27 cellular contexts compared by ENCODE assay signal in genomic region chr2:193627187-193627917, GRCh38.
DNase-seq lines count a peak whose midpoint lies in the region; ATAC-seq, FAIRE-seq and TF ChIP-seq lines count a peak whose summit lies in the region.
"Had no signal": no experiment of that assay in that cellular context is flagged by ENCODE, and none has a peak within 500 bp of the region (broad histone marks: within the 10 kb centered on the region; RNA-seq: fewer than 3 reads in every experiment).

No MANE protein-coding gene starts in this region.

- TF ChIP-seq POLR2A in A549 (IDR thresholded peaks at IDR 0.05; ENCODE audit: low read length): no peak

- no peak for FAIRE-seq in A549 (lab: Jason Lieb, UNC)
- peak; percentile 9 for FAIRE-seq in HTR-8/SVneo (lab: Jason Lieb, UNC)
- FAIRE-seq: A204.1, GM12878, H54 had no signal

- no peaks in the 10 kb centered on the region for H3K4me1 ChIP-seq in A549
- peaks cover 9% of the 10 kb centered on the region for H3K4me1 ChIP-seq in hepatocyte (ENCODE audit: insufficient read depth)

- H3K36me3 Mint-ChIP-seq in WTC11: 0 out of 2 replicates have a peak, but pooled peaks cover 5% of the 10 kb centered on the region
- no peaks in the 10 kb centered on the region for H3K36me3 Mint-ChIP-seq in activated CD4-positive, alpha-beta T cell treated with anti-CD3 and anti-CD28 coated beads for 36 hours (ENCODE audit: low read depth)
- H3K36me3 Mint-ChIP-seq: CD4-positive, alpha-beta memory T cell had no signal

- TF ChIP-seq RAD21 in A549 (conservative IDR thresholded peaks at IDR 0.05 in 1 of 2, IDR thresholded peaks at IDR 0.05 in 1 of 2): no peak

- H3K36me3 ChIP-seq in hepatocyte (replicated peaks; ENCODE audit: insufficient read depth, low read depth): no peaks in the 10 kb centered on the region

- no peaks in the 10 kb centered on the region for H4K20me1 ChIP-seq in hepatocyte (ENCODE audit: insufficient read depth, poor library complexity, severe bottlenecking)

- H3K4me1 Mint-ChIP-seq in WTC11: no peaks in the 10 kb centered on the region
- no peaks in the 10 kb centered on the region for H3K4me1 Mint-ChIP-seq in activated CD4-positive, alpha-beta T cell treated with anti-CD3 and anti-CD28 coated beads for 36 hours
- H3K4me1 Mint-ChIP-seq: CD4-positive, alpha-beta memory T cell had no signal

- intact Hi-C loops in activated CD4-positive, alpha-beta T cell treated with anti-CD3 and anti-CD28 coated beads for 36 hours (cut with DNase I, micrococcal nuclease): no loop called here

- H3K27me3 ChIP-seq in hepatocyte: no peaks in the 10 kb centered on the region

- no peak overlapping the region for H2AFZ ChIP-seq in hepatocyte

- H3K27me3 Mint-ChIP-seq in WTC11 (ENCODE audit: low read depth): no peaks in the 10 kb centered on the region
- H3K27me3 Mint-ChIP-seq in activated CD4-positive, alpha-beta T cell treated with anti-CD3 and anti-CD28 coated beads for 36 hours: no peaks in the 10 kb centered on the region
- H3K27me3 Mint-ChIP-seq: CD4-positive, alpha-beta memory T cell had no signal

- WGBS in A549 (ENCODE audit: missing lambda C conversion rate): 30% methylated on average over 3 of the region's 3 CpGs
- 66% methylated on average over 3 of the region's 3 CpGs for WGBS in hepatocyte (ENCODE audit: low lambda C conversion rate, missing lambda C conversion rate)

- H3K9me3 ChIP-seq in A549: no peaks in the 10 kb centered on the region
- no peaks in the 10 kb centered on the region for H3K9me3 ChIP-seq in hepatocyte (ENCODE audit: low read depth)

- H3K27ac Mint-ChIP-seq in WTC11: no peak overlapping the region
- H3K27ac Mint-ChIP-seq in activated CD4-positive, alpha-beta T cell treated with anti-CD3 and anti-CD28 coated beads for 36 hours: no peak overlapping the region
- H3K27ac Mint-ChIP-seq: CD4-positive, alpha-beta memory T cell had no signal

- no peak overlapping the region for H3K4me2 ChIP-seq in A549
- no peak overlapping the region for H3K4me2 ChIP-seq in hepatocyte
- H3K4me2 ChIP-seq: SK-N-SH had no signal

- peaks cover 5% of the 10 kb centered on the region for H3K79me2 ChIP-seq in hepatocyte

- CTCF ChIA-PET in A549 (lab: Yijun Ruan, JAX): no interaction called here
- CTCF ChIA-PET in WTC11 (lab: Charles Lee): no interaction called here
- CTCF ChIA-PET in activated CD4-positive, alpha-beta T cell treated with anti-CD3 and anti-CD28 coated beads for 36 hours (lab: Charles Lee): no interaction called here

- peaks cover 23% of the 10 kb centered on the region for H3K9me3 Mint-ChIP-seq in WTC11
- peaks cover 6% of the 10 kb centered on the region for H3K9me3 Mint-ChIP-seq in activated CD4-positive, alpha-beta T cell treated with anti-CD3 and anti-CD28 coated beads for 36 hours (ENCODE audit: low read depth)

- POLR2A ChIA-PET in A549 (lab: Yijun Ruan, JAX): no interaction called here
- POLR2A ChIA-PET in WTC11 (lab: Charles Lee): no interaction called here
- POLR2A ChIA-PET in activated CD4-positive, alpha-beta T cell treated with anti-CD3 and anti-CD28 coated beads for 36 hours (lab: Charles Lee): interaction anchor here (0.7 kb wide), 1 partner anchor 1526 kb away, joined by 4 read pairs; no protein-coding TSS in a partner anchor

- no peak for TF ChIP-seq EP300 in A549 (IDR thresholded peaks at IDR 0.05)

- no peak for DNase-seq in A549 (ENCODE audit: low read depth in 1 of 2, low spot score in 1 of 2)
- no peak for DNase-seq in HTR-8/SVneo (ENCODE audit: insufficient read length, low spot score)
- no peak for DNase-seq in WTC11 (ENCODE audit: low spot score)
- peak; percentile 23 for DNase-seq in hepatocyte (ENCODE audit: low spot score)
- no peak for DNase-seq in activated CD4-positive, alpha-beta T cell treated with anti-CD3 and anti-CD28 coated beads for 36 hours
- DNase-seq in RKO (ENCODE audit: low spot score): no peak
- DNase-seq in SIG-M5 (lab: John Stamatoyannopoulos, UW): no peak
- no peak for DNase-seq in NCI-H1694 treated with DMSO at 0.1 percent for 48 hours (lab: John Stamatoyannopoulos, UW)
- DNase-seq: C1 segment of cervical spinal cord; CD4-positive, alpha-beta memory T cell; COR-L47; DMS79; EL; GDM1; KG1; NCI-H1048; NCI-H1417; NCI-H1694; NCI-H2081; NCI-H2227 treated with DMSO at 0.1 percent for 48 hours; NCI-H526 treated with DMSO at 0.1 percent for 48 hours; SK-N-SH; SW 1271 had no signal

- no peak overlapping the region for H3K4me3 ChIP-seq in A549
- H3K4me3 ChIP-seq in hepatocyte: no peak overlapping the region
- H3K4me3 ChIP-seq: GM12878 had no signal

- H3K4me3 Mint-ChIP-seq in WTC11: no peak overlapping the region
- no peak overlapping the region for H3K4me3 Mint-ChIP-seq in activated CD4-positive, alpha-beta T cell treated with anti-CD3 and anti-CD28 coated beads for 36 hours
- H3K4me3 Mint-ChIP-seq: CD4-positive, alpha-beta memory T cell had no signal

- H3K27ac ChIP-seq in A549: no peak overlapping the region
- peak overlapping the region; percentile 85 for H3K27ac ChIP-seq in hepatocyte

- H3K9me2 ChIP-seq in hepatocyte (replicated peaks; ENCODE audit: insufficient read depth): no peaks in the 10 kb centered on the region
- H3K9me2 ChIP-seq: SK-N-SH had no signal

- no peak for ATAC-seq in A549
- peak; percentile 26; the same call in 1 of the 2 replicates for ATAC-seq in WTC11
- no peak for ATAC-seq in activated CD4-positive, alpha-beta T cell treated with anti-CD3 and anti-CD28 coated beads for 36 hours
- ATAC-seq: GM12878, Panc1 had no signal

- TF ChIP-seq CTCF in A549 (IDR thresholded peaks at IDR 0.05) (no peak), WTC11 (IDR thresholded peaks at IDR 0.05) (no peak), hepatocyte (IDR thresholded peaks at IDR 0.05; ENCODE audit: poor library complexity) (no peak)

TF ChIP-seq in A549, 52 proteins besides CTCF, POLR2A, EP300 and RAD21:
- TF ChIP-seq MAFK (IDR thresholded peaks at IDR 0.05; ENCODE audit: partially characterized antibody): peak; percentile 61
- TF ChIP-seq MYC (IDR thresholded peaks at IDR 0.05; ENCODE audit: borderline replicate concordance, low read length): no peak
- TF ChIP-seq CEBPB (IDR thresholded peaks at IDR 0.05): no peak
- no peak for TF ChIP-seq CHD4 (IDR thresholded peaks at IDR 0.05; ENCODE audit: borderline replicate concordance)
- TF ChIP-seq, protein P1, sequence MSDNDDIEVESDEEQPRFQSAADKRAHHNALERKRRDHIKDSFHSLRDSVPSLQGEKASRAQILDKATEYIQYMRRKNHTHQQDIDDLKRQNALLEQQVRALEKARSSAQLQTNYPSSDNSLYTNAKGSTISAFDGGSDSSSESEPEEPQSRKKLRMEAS (IDR thresholded peaks at IDR 0.05): no peak
- TF ChIP-seq BHLHE40 (IDR thresholded peaks at IDR 0.05; ENCODE audit: low read depth, low read length): no peak

TF ChIP-seq in WTC11, 78 proteins besides CTCF, POLR2A, EP300 and RAD21 (continues in another document):
- TF ChIP-seq RELA (CRISPR knock-in tag; IDR thresholded peaks at IDR 0.05; ENCODE audit: borderline replicate concordance) (no peak), OVOL2 (CRISPR knock-in tag; IDR thresholded peaks at IDR 0.05; ENCODE audit: borderline replicate concordance) (no peak), STAT6 (CRISPR knock-in tag; conservative IDR thresholded peaks at IDR 0.05; ENCODE audit: low read depth) (no peak), EMX1 (CRISPR knock-in tag; IDR thresholded peaks at IDR 0.05) (no peak), ATF1 (CRISPR knock-in tag; IDR thresholded peaks at IDR 0.05) (no peak), TP53 (CRISPR knock-in tag; IDR thresholded peaks at IDR 0.05) (no peak), ZNF219 (CRISPR knock-in tag; IDR thresholded peaks at IDR 0.05; ENCODE audit: borderline replicate concordance) (no peak)
- TF ChIP-seq, protein P2, sequence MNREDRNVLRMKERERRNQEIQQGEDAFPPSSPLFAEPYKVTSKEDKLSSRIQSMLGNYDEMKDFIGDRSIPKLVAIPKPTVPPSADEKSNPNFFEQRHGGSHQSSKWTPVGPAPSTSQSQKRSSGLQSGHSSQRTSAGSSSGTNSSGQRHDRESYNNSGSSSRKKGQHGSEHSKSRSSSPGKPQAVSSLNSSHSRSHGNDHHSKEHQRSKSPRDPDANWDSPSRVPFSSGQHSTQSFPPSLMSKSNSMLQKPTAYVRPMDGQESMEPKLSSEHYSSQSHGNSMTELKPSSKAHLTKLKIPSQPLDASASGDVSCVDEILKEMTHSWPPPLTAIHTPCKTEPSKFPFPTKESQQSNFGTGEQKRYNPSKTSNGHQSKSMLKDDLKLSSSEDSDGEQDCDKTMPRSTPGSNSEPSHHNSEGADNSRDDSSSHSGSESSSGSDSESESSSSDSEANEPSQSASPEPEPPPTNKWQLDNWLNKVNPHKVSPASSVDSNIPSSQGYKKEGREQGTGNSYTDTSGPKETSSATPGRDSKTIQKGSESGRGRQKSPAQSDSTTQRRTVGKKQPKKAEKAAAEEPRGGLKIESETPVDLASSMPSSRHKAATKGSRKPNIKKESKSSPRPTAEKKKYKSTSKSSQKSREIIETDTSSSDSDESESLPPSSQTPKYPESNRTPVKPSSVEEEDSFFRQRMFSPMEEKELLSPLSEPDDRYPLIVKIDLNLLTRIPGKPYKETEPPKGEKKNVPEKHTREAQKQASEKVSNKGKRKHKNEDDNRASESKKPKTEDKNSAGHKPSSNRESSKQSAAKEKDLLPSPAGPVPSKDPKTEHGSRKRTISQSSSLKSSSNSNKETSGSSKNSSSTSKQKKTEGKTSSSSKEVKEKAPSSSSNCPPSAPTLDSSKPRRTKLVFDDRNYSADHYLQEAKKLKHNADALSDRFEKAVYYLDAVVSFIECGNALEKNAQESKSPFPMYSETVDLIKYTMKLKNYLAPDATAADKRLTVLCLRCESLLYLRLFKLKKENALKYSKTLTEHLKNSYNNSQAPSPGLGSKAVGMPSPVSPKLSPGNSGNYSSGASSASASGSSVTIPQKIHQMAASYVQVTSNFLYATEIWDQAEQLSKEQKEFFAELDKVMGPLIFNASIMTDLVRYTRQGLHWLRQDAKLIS (CRISPR knock-in tag; IDR thresholded peaks at IDR 0.05; ENCODE audit: borderline replicate concordance): no peak
